In the genomic region with DNA sequence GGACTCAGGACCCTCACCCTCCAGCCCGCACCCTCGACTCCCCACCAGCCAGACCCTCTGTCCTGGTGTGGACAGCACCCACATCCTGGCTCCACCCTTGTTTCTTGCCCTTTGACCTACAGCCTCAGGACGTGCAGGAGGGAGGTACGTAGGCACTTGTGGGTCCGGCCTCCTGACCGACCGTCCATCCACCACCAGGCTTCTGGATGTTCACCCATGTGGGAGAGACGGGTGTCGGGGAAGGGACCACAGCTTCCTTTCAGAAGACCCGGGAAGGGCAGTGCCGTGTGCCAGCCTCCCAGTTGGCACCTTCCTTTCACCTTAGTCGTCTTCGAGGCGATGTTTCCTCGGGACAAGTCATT, we compare ENCODE assay signal across 25 cellular contexts.
"Had no signal": no experiment of that assay in that cellular context is flagged by ENCODE, and none has a peak within 500 bp of the region (broad histone marks: within the 10 kb centered on the region; RNA-seq: fewer than 3 reads in every experiment).

No MANE protein-coding gene starts in this region.

- H3K36me3 Mint-ChIP-seq: activated naive CD8-positive, alpha-beta T cell treated with anti-CD3 and anti-CD28 coated beads for 36 hours; type B pancreatic cell had no signal

- H3K4me3 ChIP-seq: coronary artery, sigmoid colon, smooth muscle cell, thoracic aorta had no signal

- H3K27me3 Mint-ChIP-seq: activated naive CD8-positive, alpha-beta T cell treated with anti-CD3 and anti-CD28 coated beads for 36 hours had no signal

- H3K4me3 Mint-ChIP-seq: activated naive CD8-positive, alpha-beta T cell treated with anti-CD3 and anti-CD28 coated beads for 36 hours; nephron; type B pancreatic cell had no signal

- H3K27ac ChIP-seq: coronary artery, epithelial cell of prostate, parathyroid adenoma, sigmoid colon, thoracic aorta had no signal

- H3K36me3 ChIP-seq: heart right ventricle, sigmoid colon, thoracic aorta had no signal

- H3K9me3 ChIP-seq: heart right ventricle, sigmoid colon, thoracic aorta had no signal

- H3K4me1 Mint-ChIP-seq: activated naive CD8-positive, alpha-beta T cell treated with anti-CD3 and anti-CD28 coated beads for 36 hours had no signal

- H3K4me1 ChIP-seq: parathyroid adenoma, sigmoid colon had no signal

- H3K27ac Mint-ChIP-seq: activated naive CD8-positive, alpha-beta T cell treated with anti-CD3 and anti-CD28 coated beads for 36 hours; nephron; type B pancreatic cell had no signal

- FAIRE-seq: bronchial epithelial cell had no signal

- ATAC-seq: heart right ventricle, left lobe of liver had no signal

- DNase-seq: activated CD4-positive, alpha-beta T cell treated with anti-CD3 and anti-CD28 coated beads for 4 hours; activated CD4-positive, alpha-beta T cell treated with anti-CD3 and anti-CD28 coated beads, Interleukin-2, amount 50 U/mL, for 48 hours; activated CD8-positive, alpha-beta memory T cell treated with anti-CD3 and anti-CD28 coated beads, Interleukin-2, amount 50 U/mL, for 48 hours; activated naive CD4-positive, alpha-beta T cell treated with Interleukin-2 at 50 U/mL for 16 hours; activated naive CD8-positive, alpha-beta T cell treated with anti-CD3 and anti-CD28 coated beads for 36 hours; activated T-cell treated with anti-CD3 and anti-CD28 coated beads, Interleukin-2, amount 50 U/mL, for 48 hours; amniotic stem cell; cerebellar nuclear complex; islet precursor cell; midbrain; sigmoid colon; stimulated activated CD4-positive, alpha-beta T cell treated with anti-CD3 and anti-CD28 coated beads, Interleukin-15, amount 100 ng/mL, for 24 hours; stimulated activated CD8-positive, alpha-beta memory T cell treated with anti-CD3 and anti-CD28 coated beads, Interleukin-4, amount 100 ng/mL, for 48 hours; stimulated activated naive CD4-positive, alpha-beta T cell treated with Interleukin-2 at 50 U/mL for 16 hours; T-helper 9 cell had no signal

- H3K9ac ChIP-seq: parathyroid adenoma had no signal

- H3K9me3 Mint-ChIP-seq: activated naive CD8-positive, alpha-beta T cell treated with anti-CD3 and anti-CD28 coated beads for 36 hours; nephron; type B pancreatic cell had no signal
